In genomic region chr5:9513825-9514224, GRCh38 we compare ENCODE assay signal across 16 cellular contexts. TPM values are rescaled to one million over a fixed set of nuclear protein-coding genes. Genes with fewer than 3 reads are reported as not detected.
DNase-seq lines count a peak whose midpoint lies in the region; ATAC-seq and TF ChIP-seq lines count a peak whose summit lies in the region.
"Had no signal": no experiment of that assay in that cellular context is flagged by ENCODE, and none has a peak within 500 bp of the region (broad histone marks: within the 10 kb centered on the region; RNA-seq: fewer than 3 reads in every experiment).

No MANE protein-coding gene starts in this region.

- no peak overlapping the region for H3K27ac Mint-ChIP-seq in type B pancreatic cell
- H3K27ac Mint-ChIP-seq: naive thymus-derived CD4-positive, alpha-beta T cell had no signal

- no peaks in the 10 kb centered on the region for H3K27me3 Mint-ChIP-seq in type B pancreatic cell

- H3K9me3 ChIP-seq in heart left ventricle (no peaks in the 10 kb centered on the region), adipocyte (ENCODE audit: control insufficient read depth, low read length) (no peaks in the 10 kb centered on the region), hepatocyte (ENCODE audit: low read depth) (no peaks in the 10 kb centered on the region)

- H3K9ac ChIP-seq in adipocyte (ENCODE audit: low read length): no peak overlapping the region
- H3K9ac ChIP-seq: KMS-11 had no signal

- 54 to 62% (median 58%) methylated on average over 4 of the region's 4 CpGs for WGBS in heart left ventricle, 4 donors
- WGBS in hepatocyte (ENCODE audit: low lambda C conversion rate, missing lambda C conversion rate): 47% methylated on average over 4 of the region's 4 CpGs

- no peaks in the 10 kb centered on the region for H3K9me2 ChIP-seq in hepatocyte (replicated peaks; ENCODE audit: insufficient read depth)

- TF ChIP-seq CTCF in heart left ventricle (IDR thresholded peaks at IDR 0.05) (peak in 4 of 12 donors; percentile 26 to 42 (median 31)), hepatocyte (IDR thresholded peaks at IDR 0.05; ENCODE audit: poor library complexity) (peak; percentile 47), type B pancreatic cell (conservative IDR thresholded peaks at IDR 0.05) (peak; percentile 55)

- H3K4me1 ChIP-seq in heart left ventricle (peaks cover 0 to 53% (median 14%) of the 10 kb centered on the region in 12 donors), adipocyte (ENCODE audit: control insufficient read depth, insufficient read depth, low read length) (peaks cover 9% of the 10 kb centered on the region), hepatocyte (ENCODE audit: insufficient read depth) (peaks cover 4% of the 10 kb centered on the region)

- H3K27me3 ChIP-seq in heart left ventricle (no peaks in the 10 kb centered on the region), adipocyte (replicated peaks; ENCODE audit: control insufficient read depth, insufficient read depth, low read length) (no peaks in the 10 kb centered on the region), hepatocyte (no peaks in the 10 kb centered on the region)

- DNase-seq in heart left ventricle (no peak), left cardiac atrium (no peak), adipocyte (ENCODE audit: low read depth) (peak; percentile 58), hepatocyte (ENCODE audit: low spot score) (peak; percentile 45), type B pancreatic cell (ENCODE audit: extremely low spot score, unreplicated experiment) (no peak), NCI-H2196 treated with DMSO at 0.1 percent for 48 hours (lab: John Stamatoyannopoulos, UW; ENCODE audit: unreplicated experiment) (no peak), NCI-H1436 treated with DMSO at 0.1 percent for 48 hours (lab: John Stamatoyannopoulos, UW) (no peak), HuH-7 (ENCODE audit: low spot score) (no peak)
- DNase-seq: activated CD4-positive, alpha-beta T cell treated with anti-CD3 and anti-CD28 coated beads for 48 hours; activated effector memory CD4-positive, alpha-beta T cell treated with anti-CD3 and anti-CD28 coated beads, Interleukin-2, amount 50 U/mL, for 16 hours; cortex of kidney; GF-D8; naive thymus-derived CD4-positive, alpha-beta T cell; NCI-H510A treated with DMSO at 0.1 percent for 48 hours; stimulated activated CD4-positive, alpha-beta T cell treated with anti-CD3 and anti-CD28 coated beads, Interleukin-12 subunit alpha, Interleukin-12 subunit beta, amount 100 ng/mL, for 4 hours had no signal

- H3K36me3 Mint-ChIP-seq in type B pancreatic cell: peaks cover 29% of the 10 kb centered on the region
- H3K36me3 Mint-ChIP-seq: naive thymus-derived CD4-positive, alpha-beta T cell had no signal

- H4K20me1 ChIP-seq in hepatocyte (ENCODE audit: insufficient read depth, poor library complexity, severe bottlenecking): no peaks in the 10 kb centered on the region

- intact Hi-C loops in heart left ventricle (cut with DNase I) (loop anchor here in 2 of 10 donors (1.0 to 10.0 kb wide), 2 partner anchors 30 to 149 kb away; no protein-coding TSS in a partner anchor), left cardiac atrium (cut with DNase I) (no loop called here)

- no peak for TF ChIP-seq POLR2A in heart left ventricle (IDR thresholded peaks at IDR 0.05)

- no peak for ATAC-seq in heart left ventricle
- no peak for ATAC-seq in left cardiac atrium
- ATAC-seq: naive thymus-derived CD4-positive, alpha-beta T cell had no signal

- peak overlapping the region; percentile 26 for H3K4me2 ChIP-seq in hepatocyte
- H3K4me2 ChIP-seq: KMS-11 had no signal

- no peaks in the 10 kb centered on the region for H3K79me2 ChIP-seq in hepatocyte

- H3K4me3 Mint-ChIP-seq in type B pancreatic cell: no peak overlapping the region
- H3K4me3 Mint-ChIP-seq: naive thymus-derived CD4-positive, alpha-beta T cell had no signal

- H3K27ac ChIP-seq in heart left ventricle (peak overlapping the region in 10 of 12 donors; percentile 2 to 88 (median 66)), hepatocyte (peak overlapping the region; percentile 39)
- H3K27ac ChIP-seq: KMS-11 had no signal

- H3K36me3 ChIP-seq in heart left ventricle: no peaks in the 10 kb centered on the region
- H3K36me3 ChIP-seq in adipocyte (ENCODE audit: control insufficient read depth, insufficient read depth, low read length, severe bottlenecking): no peaks in the 10 kb centered on the region
- H3K36me3 ChIP-seq in hepatocyte (replicated peaks; ENCODE audit: insufficient read depth, low read depth): no peaks in the 10 kb centered on the region

- H2AFZ ChIP-seq in hepatocyte: no peak overlapping the region

- peaks cover 10% of the 10 kb centered on the region for H3K4me1 Mint-ChIP-seq in type B pancreatic cell (ENCODE audit: unreplicated experiment)
- H3K4me1 Mint-ChIP-seq: naive thymus-derived CD4-positive, alpha-beta T cell had no signal

- H3K4me3 ChIP-seq in heart left ventricle (no peak overlapping the region), adipocyte (ENCODE audit: low read length) (no peak overlapping the region), hepatocyte (no peak overlapping the region)

- H3K9me3 Mint-ChIP-seq in type B pancreatic cell: peaks cover 1% of the 10 kb centered on the region

RNA-seq across cellular contexts. Expression of gene SEMA5A, which starts 32.0 kb away (rescaled TPM):
- total RNA-seq in heart left ventricle (10 to 100 TPM; 22.8 to 71.5 (median 41.3) TPM), left cardiac atrium (10 to 100 TPM; 16.2 to 19.7 TPM), hepatocyte (21.7 and 27.0 TPM in 2 replicates), type B pancreatic cell (ENCODE audit: low replicate concordance) (24.2 and 92.9 TPM in 2 replicates)
- polyA plus RNA-seq in heart left ventricle (1 to 10 TPM; 4.6 to 4.7 TPM), hepatocyte (10.7 and 14.8 TPM in 2 replicates)

Comparison
In these comparisons a context has a peak if more than half of its experiments do, and no peak if none do; other contexts are left out.
1. DNase-seq: peak in adipocyte (single experiment) and hepatocyte (single experiment); none in heart left ventricle (0 of 5), left cardiac atrium (single experiment), type B pancreatic cell (single experiment), NCI-H2196 treated with DMSO at 0.1 percent for 48 hours (single experiment), NCI-H1436 treated with DMSO at 0.1 percent for 48 hours (single experiment) and HuH-7 (single experiment).